ENCODE assay signal across 23 cellular contexts in genomic region chrX:39654183-39654925, GRCh38.
A peak's percentile ranks its signal among the peaks of the same experiment; 100 is the strongest.
DNase-seq lines count a peak whose midpoint lies in the region; ATAC-seq and TF ChIP-seq lines count a peak whose summit lies in the region.
"Had no signal": no experiment of that assay in that cellular context is flagged by ENCODE, and none has a peak within 500 bp of the region (broad histone marks: within the 10 kb centered on the region; RNA-seq: fewer than 3 reads in every experiment).

No MANE protein-coding gene starts in this region.

- H3K4me1 ChIP-seq in iPS-20b (ENCODE audit: insufficient read depth, low read length): peaks cover 25% of the 10 kb centered on the region; the same call in 1 of the 2 replicates
- no peaks in the 10 kb centered on the region for H3K4me1 ChIP-seq in esophagus muscularis mucosa
- H3K4me1 ChIP-seq in psoas muscle: no peaks in the 10 kb centered on the region
- H3K4me1 ChIP-seq: pancreas, Peyer's patch, SJSA1, upper lobe of left lung had no signal

- TF ChIP-seq CTCF in WERI-Rb-1 (IDR thresholded peaks at IDR 0.05; ENCODE audit: low read depth, low read length): no peak
- no peak for TF ChIP-seq CTCF in esophagus muscularis mucosa (IDR thresholded peaks at IDR 0.05)
- no peak for TF ChIP-seq CTCF in psoas muscle (IDR thresholded peaks at IDR 0.05)

- ATAC-seq in psoas muscle: no peak
- ATAC-seq: K562; pancreas; stimulated activated naive CD8-positive, alpha-beta T cell treated with anti-CD3 and anti-CD28 coated beads, Interleukin-15, amount 100 ng/mL, for 72 hours had no signal

- TF ChIP-seq EP300 in esophagus muscularis mucosa (IDR thresholded peaks at IDR 0.05): no peak

- 61% methylated on average over 12 of the region's 16 CpGs for WGBS in esophagus muscularis mucosa
- 42 to 78% (median 63%) methylated on average over 15 to 16 of the region's 16 CpGs for WGBS in psoas muscle, 3 donors

- H3K4me3 ChIP-seq in WERI-Rb-1 (ENCODE audit: low read depth, low read length) (peak overlapping the region; percentile 27), iPS-20b (ENCODE audit: low read length) (peak overlapping the region; percentile 51), esophagus muscularis mucosa (no peak overlapping the region), psoas muscle (no peak overlapping the region)
- H3K4me3 ChIP-seq: K562, pancreas, Peyer's patch, SJSA1, upper lobe of left lung had no signal

- H3K36me3 ChIP-seq in WERI-Rb-1 (no peaks in the 10 kb centered on the region), iPS-20b (ENCODE audit: insufficient read depth, low read depth, low read length) (no peaks in the 10 kb centered on the region), esophagus muscularis mucosa (no peaks in the 10 kb centered on the region), psoas muscle (ENCODE audit: insufficient read depth in 1 of 2, low read depth in 1 of 2) (no peaks in the 10 kb centered on the region)
- H3K36me3 ChIP-seq: pancreas, Peyer's patch, SJSA1, upper lobe of left lung had no signal

- in situ Hi-C loops in KBM-7 (cut with MboI; ENCODE audit: low pct_unique_long_range_greater_than_20kb, low sequenced_read_pairs): no loop called here

- DNase-seq in NCI-H2227 (lab: John Stamatoyannopoulos, UW; ENCODE audit: unreplicated experiment) (peak; percentile 18), NCI-H2227 treated with DMSO at 0.1 percent for 48 hours (lab: John Stamatoyannopoulos, UW) (no peak), WERI-Rb-1 (peak; percentile 89), esophagus muscularis mucosa (ENCODE audit: extremely low spot score) (no peak), KBM-7 (no peak), psoas muscle (no peak)
- no peak for DNase-seq in central memory CD4-positive, alpha-beta T cell
- DNase-seq: activated CD4-positive, alpha-beta T cell treated with anti-CD3 and anti-CD28 coated beads, Interleukin-2, amount 50 U/mL, for 48 hours; activated naive CD4-positive, alpha-beta T cell; HCEC 1CT; kidney; mammary epithelial cell; NCI-H2029; NCI-H774; pancreas; Peyer's patch; stimulated activated CD4-positive, alpha-beta T cell treated with anti-CD3 and anti-CD28 coated beads, Interleukin-2, amount 100 ng/mL, for 24 hours; stimulated activated naive CD8-positive, alpha-beta T cell treated with anti-CD3 and anti-CD28 coated beads, Interleukin-15, amount 100 ng/mL, for 72 hours; upper lobe of left lung had no signal

- H3K27ac ChIP-seq in WERI-Rb-1: peak overlapping the region; percentile 81
- H3K27ac ChIP-seq in iPS-20b (ENCODE audit: low read length): peak overlapping the region; percentile 85
- no peak overlapping the region for H3K27ac ChIP-seq in esophagus muscularis mucosa (replicated peaks in 1 of 4)
- H3K27ac ChIP-seq in psoas muscle: no peak overlapping the region
- H3K27ac ChIP-seq: HL-60, pancreas, Peyer's patch, SJSA1, upper lobe of left lung had no signal

- peak overlapping the region; percentile 81; the same call in 1 of the 2 replicates for H3K9ac ChIP-seq in iPS-20b (ENCODE audit: low read depth, low read length)

- H3K27me3 ChIP-seq in WERI-Rb-1 (ENCODE audit: insufficient read depth, low read depth, severe bottlenecking): no peaks in the 10 kb centered on the region
- no peaks in the 10 kb centered on the region for H3K27me3 ChIP-seq in iPS-20b (ENCODE audit: insufficient read depth, low read length)
- no peaks in the 10 kb centered on the region for H3K27me3 ChIP-seq in esophagus muscularis mucosa
- H3K27me3 ChIP-seq in psoas muscle (ENCODE audit: insufficient read depth in 3 of 3, low read length in 2 of 3): peaks cover 0 to 36% (median 0%) of the 10 kb centered on the region in 3 donors
- H3K27me3 ChIP-seq: pancreas, Peyer's patch, SJSA1, upper lobe of left lung had no signal

- intact Hi-C loops in esophagus muscularis mucosa (cut with DNase I) (no loop called here), psoas muscle (cut with DNase I) (no loop called here)

- no peaks in the 10 kb centered on the region for H3K9me3 ChIP-seq in WERI-Rb-1 (ENCODE audit: severe bottlenecking)
- no peaks in the 10 kb centered on the region for H3K9me3 ChIP-seq in iPS-20b (ENCODE audit: insufficient read depth, low read depth, low read length)
- no peaks in the 10 kb centered on the region for H3K9me3 ChIP-seq in esophagus muscularis mucosa
- H3K9me3 ChIP-seq in psoas muscle: no peaks in the 10 kb centered on the region
- H3K9me3 ChIP-seq: pancreas, Peyer's patch, SJSA1, upper lobe of left lung had no signal

- TF ChIP-seq POLR2A in esophagus muscularis mucosa (IDR thresholded peaks at IDR 0.05; ENCODE audit: low read depth): no peak

Comparison
In these comparisons a context has a peak if more than half of its experiments do, and no peak if none do; other contexts are left out.
1. DNase-seq: peak in NCI-H2227 (single experiment) and WERI-Rb-1 (single experiment); none in NCI-H2227 treated with DMSO at 0.1 percent for 48 hours (single experiment), esophagus muscularis mucosa (single experiment), KBM-7 (single experiment), central memory CD4-positive, alpha-beta T cell (single experiment) and psoas muscle (0 of 2).
2. H3K27ac ChIP-seq: peak in WERI-Rb-1 (single experiment) and iPS-20b (single experiment); none in esophagus muscularis mucosa (0 of 4) and psoas muscle (single experiment).
3. H3K4me3 ChIP-seq: peak in WERI-Rb-1 (single experiment) and iPS-20b (single experiment); none in esophagus muscularis mucosa (0 of 4) and psoas muscle (single experiment).